Comparison of ENCODE assay signal across 10 cellular contexts in genomic region chr7:50315739-50316671, GRCh38. TPM values are rescaled to one million over a fixed set of nuclear protein-coding genes. Genes with fewer than 3 reads are reported as not detected.
A peak's percentile ranks its signal among the peaks of the same experiment; 100 is the strongest.
DNase-seq lines count a peak whose midpoint lies in the region; TF ChIP-seq lines count a peak whose summit lies in the region.
"Had no signal": no experiment of that assay in that cellular context is flagged by ENCODE, and none has a peak within 500 bp of the region (broad histone marks: within the 10 kb centered on the region; RNA-seq: fewer than 3 reads in every experiment).

No MANE protein-coding gene starts in this region.

- H3K4me3 Mint-ChIP-seq in activated naive CD8-positive, alpha-beta T cell: peak overlapping the region; percentile 99

- H3K4me3 ChIP-seq in GM08714 (ENCODE audit: low read length): peak overlapping the region; percentile 20; the same call in 1 of the 2 replicates
- H3K4me3 ChIP-seq in MM.1S (ENCODE audit: low read length): peak overlapping the region; percentile 44
- no peak overlapping the region for H3K4me3 ChIP-seq in neuronal stem cell (ENCODE audit: low read length in 2 of 2)
- H3K4me3 ChIP-seq: breast epithelium had no signal

- H3K4me1 Mint-ChIP-seq in activated naive CD8-positive, alpha-beta T cell (ENCODE audit: low read depth): peaks cover 97% of the 10 kb centered on the region

- no peak overlapping the region for H3K4ac ChIP-seq in neuronal stem cell (ENCODE audit: low read length)

- H3K4me1 ChIP-seq in MM.1S (ENCODE audit: low read length) (peaks cover 45% of the 10 kb centered on the region), neuronal stem cell (ENCODE audit: control insufficient read depth in 2 of 2, insufficient read depth in 1 of 2, low read depth in 1 of 2, low read length in 2 of 2) (peaks cover 15 to 33% of the 10 kb centered on the region in 2 donors)
- H3K4me1 ChIP-seq: breast epithelium had no signal

- H3K27ac ChIP-seq in MM.1S (ENCODE audit: low read length) (peak overlapping the region; percentile 80), neuronal stem cell (replicated peaks; ENCODE audit: low read length) (no peak overlapping the region), RWPE1 (no peak overlapping the region)

- peaks cover 99% of the 10 kb centered on the region for H3K79me2 ChIP-seq in MM.1S (ENCODE audit: low read length)

- H3K18ac ChIP-seq in neuronal stem cell (ENCODE audit: low read length): peak overlapping the region; percentile 11

- WGBS in neuronal stem cell (ENCODE audit: extremely low coverage in 2 of 2, insufficient read length in 2 of 2, insufficient replicate concordance in 1 of 2), 2 donors: no CpG with 5 or more reads among the region's 14 CpGs

- H3K27me3 ChIP-seq in MM.1S (replicated peaks; ENCODE audit: insufficient read depth, low read length) (no peaks in the 10 kb centered on the region), neuronal stem cell (ENCODE audit: control insufficient read depth in 3 of 3, insufficient read depth in 3 of 3, low read depth in 1 of 3, low read length in 3 of 3) (no peaks in the 10 kb centered on the region)

- peaks cover 53% of the 10 kb centered on the region for H3F3A ChIP-seq in MM.1S (ENCODE audit: insufficient read depth, low read length)

- no peaks in the 10 kb centered on the region for H3K9me2 ChIP-seq in MM.1S (replicated peaks; ENCODE audit: insufficient read depth, low read length)

- no peaks in the 10 kb centered on the region for H3K79me1 ChIP-seq in neuronal stem cell (ENCODE audit: low read depth, low read length)

- H3K27ac Mint-ChIP-seq in activated naive CD8-positive, alpha-beta T cell: peak overlapping the region; percentile 100

- POLR2A ChIA-PET in RWPE1 (lab: Yijun Ruan, JAX; ENCODE audit: low non-redundant PET): no interaction called here

- H3K9me3 ChIP-seq in MM.1S (replicated peaks; ENCODE audit: insufficient read depth, low read length) (no peaks in the 10 kb centered on the region), neuronal stem cell (replicated peaks in 1 of 2; ENCODE audit: control insufficient read depth in 2 of 2, insufficient read depth in 1 of 2, low read depth in 1 of 2, low read length in 2 of 2) (no peaks in the 10 kb centered on the region)
- H3K9me3 ChIP-seq: breast epithelium had no signal

- H3K36me3 ChIP-seq in MM.1S (replicated peaks; ENCODE audit: insufficient read depth, low read length): peaks cover 6% of the 10 kb centered on the region; the same call in 1 of the 2 replicates
- H3K36me3 ChIP-seq in neuronal stem cell (replicated peaks in 1 of 2; ENCODE audit: control insufficient read depth in 2 of 2, insufficient read depth in 2 of 2, low read length in 2 of 2): no peaks in the 10 kb centered on the region
- H3K36me3 ChIP-seq: breast epithelium had no signal

- no peaks in the 10 kb centered on the region for H3K9me3 Mint-ChIP-seq in activated naive CD8-positive, alpha-beta T cell (ENCODE audit: low read depth)

- H3K36me3 Mint-ChIP-seq in activated naive CD8-positive, alpha-beta T cell: peaks cover 35% of the 10 kb centered on the region

- no peak overlapping the region for H2BK15ac ChIP-seq in neuronal stem cell (ENCODE audit: low read length)

- H2BK5ac ChIP-seq in neuronal stem cell (ENCODE audit: low read length): peak overlapping the region; percentile 49

- no peak overlapping the region for H4K8ac ChIP-seq in neuronal stem cell (ENCODE audit: low read depth, low read length)

- no peaks in the 10 kb centered on the region for H3K27me3 Mint-ChIP-seq in activated naive CD8-positive, alpha-beta T cell

- no peak overlapping the region for H2BK12ac ChIP-seq in neuronal stem cell (ENCODE audit: low read length)

- DNase-seq in MM.1S (peak; percentile 46), neuronal stem cell (ENCODE audit: low spot score) (no peak), HUDEP-2 (lab: John Stamatoyannopoulos, UW; ENCODE audit: unreplicated experiment in 76 of 76) (no peak), OCI-M2 (lab: John Stamatoyannopoulos, UW; ENCODE audit: unreplicated experiment) (no peak), RWPE1 (ENCODE audit: low spot score) (no peak), NCI-H2227 (lab: John Stamatoyannopoulos, UW; ENCODE audit: unreplicated experiment) (no peak)
- DNase-seq: NCI-H1694 had no signal

- TF ChIP-seq CTCF in MM.1S (IDR thresholded peaks at IDR 0.05; ENCODE audit: low read length) (peak; percentile 17; the same call in 1 of the 2 replicates), RWPE1 (conservative IDR thresholded peaks at IDR 0.05; ENCODE audit: low read depth) (no peak)

- H3K4me2 ChIP-seq in MM.1S (ENCODE audit: low read depth, low read length): peak overlapping the region; percentile 92
- no peak overlapping the region for H3K4me2 ChIP-seq in neuronal stem cell (ENCODE audit: insufficient read depth, low read length, poor library complexity, severe bottlenecking)

- no peak overlapping the region for H4K91ac ChIP-seq in neuronal stem cell (ENCODE audit: low read depth, low read length, poor library complexity)

- no peak overlapping the region for H2AK5ac ChIP-seq in neuronal stem cell (ENCODE audit: low read depth, low read length)

- no peaks in the 10 kb centered on the region for H4K20me1 ChIP-seq in MM.1S (ENCODE audit: insufficient read depth, low read length)

- H2AFZ ChIP-seq in MM.1S (ENCODE audit: low read length): no peak overlapping the region
- H2AFZ ChIP-seq in neuronal stem cell (ENCODE audit: low read length): peak overlapping the region; percentile 78

- CTCF ChIA-PET in RWPE1 (lab: Yijun Ruan, JAX): interaction anchor here (0.9 kb wide), 1 partner anchor 26 kb away, joined by 4 read pairs; no protein-coding TSS in a partner anchor

- H3K9ac ChIP-seq in MM.1S (ENCODE audit: low read length): peak overlapping the region; percentile 57
- H3K9ac ChIP-seq in neuronal stem cell (ENCODE audit: low read depth, low read length, poor library complexity): no peak overlapping the region

- no peak overlapping the region for H3K23ac ChIP-seq in neuronal stem cell (ENCODE audit: low read depth, low read length, poor library complexity)

- H3K14ac ChIP-seq in neuronal stem cell (ENCODE audit: low read length): no peak overlapping the region

- no peak overlapping the region for H2BK120ac ChIP-seq in neuronal stem cell (ENCODE audit: low read depth, low read length)

RNA-seq across cellular contexts. Expression of gene IKZF1, which starts 11.5 kb away (rescaled TPM):
- polyA plus RNA-seq in neuronal stem cell (2013, experiment 1 of 2): 0.61 TPM
- 0.66 TPM for polyA plus RNA-seq in neuronal stem cell (2013, experiment 2 of 2)

Comparison
In these comparisons a context has a peak if more than half of its experiments do, and no peak if none do; other contexts are left out.
1. H3K4me3 ChIP-seq: peak in GM08714 (single experiment) and MM.1S (single experiment); none in neuronal stem cell (0 of 2).